ENCODE assay signal across 9 cellular contexts in the genomic region with DNA sequence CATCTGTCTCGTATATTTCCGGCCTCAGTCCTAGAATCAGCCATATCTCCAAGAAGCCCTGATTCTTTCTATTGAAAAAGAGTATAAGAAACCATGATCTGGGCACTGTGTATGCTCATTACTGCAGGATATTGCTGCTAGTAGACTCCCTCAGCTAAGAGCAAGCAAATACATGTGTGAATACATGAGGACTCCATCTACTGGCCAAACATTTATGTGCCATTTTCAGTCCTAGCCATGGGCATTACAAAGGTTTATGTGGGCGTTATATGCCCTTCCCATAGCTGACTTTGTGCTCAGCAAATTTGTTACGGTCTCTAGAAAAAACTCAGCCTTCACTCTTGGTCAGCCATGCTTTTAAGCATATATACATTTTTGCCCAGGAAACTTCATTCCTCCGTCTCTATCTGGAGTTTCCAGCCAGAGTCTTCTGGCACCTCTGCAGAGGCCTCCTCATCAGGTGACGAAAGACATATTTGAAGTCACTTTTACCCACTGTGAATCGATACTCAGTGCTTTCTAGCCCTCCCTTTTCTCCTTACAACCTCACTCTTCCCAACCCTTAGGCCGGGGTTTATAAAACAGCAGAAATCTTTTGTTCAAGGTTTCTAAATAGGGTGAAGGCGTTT.
DNase-seq lines count a peak whose midpoint lies in the region; ATAC-seq and TF ChIP-seq lines count a peak whose summit lies in the region.
"Had no signal": no experiment of that assay in that cellular context is flagged by ENCODE, and none has a peak within 500 bp of the region (broad histone marks: within the 10 kb centered on the region; RNA-seq: fewer than 3 reads in every experiment).

No MANE protein-coding gene starts in this region.

- no peaks in the 10 kb centered on the region for H3K4me1 Mint-ChIP-seq in activated naive CD4-positive, alpha-beta T cell treated with anti-CD3 and anti-CD28 coated beads, Interleukin-2, amount 10 ng/mL, durations not matched to agents 7 days and 5 days

- no peak overlapping the region for H2AFZ ChIP-seq in KMS-11 (ENCODE audit: low read depth)

- H3K36me3 ChIP-seq in KMS-11 (ENCODE audit: insufficient read depth): no peaks in the 10 kb centered on the region

- H3K4me3 Mint-ChIP-seq in activated naive CD4-positive, alpha-beta T cell treated with anti-CD3 and anti-CD28 coated beads, Interleukin-2, amount 10 ng/mL, durations not matched to agents 7 days and 5 days: no peak overlapping the region

- H3K4me2 ChIP-seq in KMS-11: no peak overlapping the region

- H3K79me2 ChIP-seq in KMS-11 (ENCODE audit: insufficient read depth, low read depth): no peaks in the 10 kb centered on the region

- no peaks in the 10 kb centered on the region for H3K27me3 ChIP-seq in KMS-11 (ENCODE audit: insufficient read depth, low read depth)

- no peak for ATAC-seq in Right ventricle myocardium inferior
- no peak for ATAC-seq in left colon
- ATAC-seq in GM19395 (IDR thresholded peaks at IDR 0.05; ENCODE audit: unreplicated experiment): no peak

- H3K27ac Mint-ChIP-seq in activated naive CD4-positive, alpha-beta T cell treated with anti-CD3 and anti-CD28 coated beads, Interleukin-2, amount 10 ng/mL, durations not matched to agents 7 days and 5 days: no peak overlapping the region

- H3K9ac ChIP-seq in KMS-11: no peak overlapping the region

- H3K4me3 ChIP-seq in KMS-11 (IDR thresholded peaks at IDR 0.05; ENCODE audit: insufficient read depth, low read depth, low read length): no peak overlapping the region

- no peaks in the 10 kb centered on the region for H3K4me1 ChIP-seq in KMS-11 (ENCODE audit: low read depth, poor library complexity, severe bottlenecking)

- H4K20me1 ChIP-seq in KMS-11 (ENCODE audit: insufficient read depth): no peaks in the 10 kb centered on the region

- H3K27ac ChIP-seq in KMS-11: no peak overlapping the region

- no peaks in the 10 kb centered on the region for H3K27me3 Mint-ChIP-seq in activated naive CD4-positive, alpha-beta T cell treated with anti-CD3 and anti-CD28 coated beads, Interleukin-2, amount 10 ng/mL, durations not matched to agents 7 days and 5 days

- peaks cover 6% of the 10 kb centered on the region for H3K9me3 Mint-ChIP-seq in activated naive CD4-positive, alpha-beta T cell treated with anti-CD3 and anti-CD28 coated beads, Interleukin-2, amount 10 ng/mL, durations not matched to agents 7 days and 5 days

- CTCF ChIA-PET in activated naive CD4-positive, alpha-beta T cell treated with anti-CD3 and anti-CD28 coated beads, Interleukin-2, amount 10 ng/mL, durations not matched to agents 7 days and 5 days (lab: Charles Lee): no interaction called here

- TF ChIP-seq CTCF in KMS-11 (conservative IDR thresholded peaks at IDR 0.05; ENCODE audit: low read depth, low read length): peak; percentile 28; the same call in 1 of the 2 replicates

- intact Hi-C loops in Right ventricle myocardium inferior (cut with DNase I): no loop called here
- intact Hi-C loops in left colon (cut with DNase I, micrococcal nuclease): no loop called here

- DNase-seq in DMS114 treated with DMSO at 0.1 percent for 48 hours (lab: John Stamatoyannopoulos, UW; ENCODE audit: unreplicated experiment): peak; percentile 4
- DNase-seq in RPMI7951 (ENCODE audit: low read depth): peak; percentile 0
- peak; percentile 38 for DNase-seq in iPS-NIHi11 (ENCODE audit: low spot score)
- DNase-seq in Right ventricle myocardium inferior (ENCODE audit: missing footprints): no peak
- no peak for DNase-seq in left colon
- no peak for DNase-seq in activated naive CD4-positive, alpha-beta T cell treated with anti-CD3 and anti-CD28 coated beads, Interleukin-2, amount 10 ng/mL, durations not matched to agents 7 days and 5 days
- DNase-seq: posterior cingulate gyrus had no signal

- no peaks in the 10 kb centered on the region for H3K36me3 Mint-ChIP-seq in activated naive CD4-positive, alpha-beta T cell treated with anti-CD3 and anti-CD28 coated beads, Interleukin-2, amount 10 ng/mL, durations not matched to agents 7 days and 5 days

Comparison
In these comparisons a context has a peak if more than half of its experiments do, and no peak if none do; other contexts are left out.
1. DNase-seq: peak in DMS114 treated with DMSO at 0.1 percent for 48 hours (single experiment), RPMI7951 (single experiment) and iPS-NIHi11 (single experiment); none in Right ventricle myocardium inferior (single experiment), left colon (0 of 2) and activated naive CD4-positive, alpha-beta T cell treated with anti-CD3 and anti-CD28 coated beads, Interleukin-2, amount 10 ng/mL, durations not matched to agents 7 days and 5 days (single experiment).